Comparison of ENCODE assay signal across 17 cellular contexts in the genomic region with DNA sequence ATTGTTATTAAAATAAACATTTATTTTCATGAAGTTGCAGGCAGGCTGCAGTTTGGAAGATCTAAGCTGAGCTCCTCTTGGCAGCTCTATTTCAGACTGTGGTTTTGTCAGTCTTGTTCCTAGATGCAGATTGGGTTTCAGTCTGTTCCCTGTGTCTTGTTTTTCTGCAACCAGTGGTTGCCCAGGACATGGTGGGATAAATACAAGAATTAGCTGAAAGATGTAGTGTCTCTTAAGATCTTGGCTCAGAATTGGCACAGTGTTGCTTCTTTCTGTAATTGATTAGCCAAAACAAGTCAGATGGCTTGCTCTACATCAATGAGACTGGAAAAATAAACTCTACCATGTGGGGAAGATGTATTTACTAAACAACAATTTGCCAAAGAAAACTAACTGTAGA.
DNase-seq lines count a peak whose midpoint lies in the region; ATAC-seq, FAIRE-seq and TF ChIP-seq lines count a peak whose summit lies in the region.
"Had no signal": no experiment of that assay in that cellular context is flagged by ENCODE, and none has a peak within 500 bp of the region (broad histone marks: within the 10 kb centered on the region; RNA-seq: fewer than 3 reads in every experiment).

No MANE protein-coding gene starts in this region.

- no peak overlapping the region for H3K4me2 ChIP-seq in A549
- H3K4me2 ChIP-seq: BLaER1 had no signal

- DNase-seq in A549 (ENCODE audit: low read depth in 1 of 2, low spot score in 1 of 2) (no peak), epithelial cell of proximal tubule (ENCODE audit: low read depth) (peak; percentile 94), fibroblast of peridontal ligament (ENCODE audit: extremely low read depth) (peak; percentile 87), myocyte (ENCODE audit: low read depth) (peak; percentile 56), psoas muscle (no peak), heart left ventricle (no peak), caudate nucleus (lab: John Stamatoyannopoulos, UW) (no peak)
- DNase-seq in activated CD4-positive, alpha-beta T cell treated with anti-CD3 and anti-CD28 coated beads, Interleukin-2, amount 50 U/mL, for 1 hour: no peak
- DNase-seq: AML-193, DMS79, GOT3, H9 had no signal

- no peak for TF ChIP-seq RAD21 in A549 (conservative IDR thresholded peaks at IDR 0.05 in 1 of 2, IDR thresholded peaks at IDR 0.05 in 1 of 2)

- H3K4me3 ChIP-seq in A549: no peak overlapping the region
- H3K4me3 ChIP-seq in epithelial cell of proximal tubule (ENCODE audit: low read depth, low read length): no peak overlapping the region
- no peak overlapping the region for H3K4me3 ChIP-seq in psoas muscle
- H3K4me3 ChIP-seq in heart left ventricle: no peak overlapping the region
- H3K4me3 ChIP-seq: BLaER1, GM12878 had no signal

- TF ChIP-seq CTCF in A549 (IDR thresholded peaks at IDR 0.05) (no peak), epithelial cell of proximal tubule (conservative IDR thresholded peaks at IDR 0.05; ENCODE audit: low read depth, low read length) (no peak), psoas muscle (IDR thresholded peaks at IDR 0.05) (no peak), heart left ventricle (IDR thresholded peaks at IDR 0.05) (no peak)

- POLR2A ChIA-PET in A549 (lab: Yijun Ruan, JAX): no interaction called here

- intact Hi-C loops in psoas muscle (cut with DNase I) (no loop called here), heart left ventricle (cut with DNase I) (no loop called here)

- H3K4me1 ChIP-seq in A549: peaks cover 40% of the 10 kb centered on the region
- H3K4me1 ChIP-seq in psoas muscle: no peaks in the 10 kb centered on the region
- H3K4me1 ChIP-seq in heart left ventricle: no peaks in the 10 kb centered on the region
- H3K4me1 ChIP-seq: BLaER1 had no signal

- H3K27ac ChIP-seq in A549 (peak overlapping the region; percentile 6 to 97; a peak in 3 of 6 replicates), psoas muscle (no peak overlapping the region), heart left ventricle (no peak overlapping the region), caudate nucleus (ENCODE audit: low read depth, low read length) (no peak overlapping the region)
- H3K27ac ChIP-seq: 22Rv1, BLaER1 had no signal

- H3K9me3 ChIP-seq in A549 (peaks cover 29% of the 10 kb centered on the region), psoas muscle (no peaks in the 10 kb centered on the region), heart left ventricle (no peaks in the 10 kb centered on the region)
- H3K9me3 ChIP-seq: BLaER1 had no signal

- no peak for FAIRE-seq in A549 (lab: Jason Lieb, UNC)
- FAIRE-seq: GM12878, GM18507, GM19239 had no signal

- ATAC-seq in A549 (no peak), psoas muscle (no peak), heart left ventricle (no peak)
- ATAC-seq: GM12878 had no signal

- TF ChIP-seq EP300 in A549 (IDR thresholded peaks at IDR 0.05): no peak

- CTCF ChIA-PET in A549 (lab: Yijun Ruan, JAX): interaction anchor here (0.8 kb wide), 1 partner anchor 256 kb away, joined by 3 read pairs; no protein-coding TSS in a partner anchor

- H3K27me3 ChIP-seq in psoas muscle (ENCODE audit: insufficient read depth in 3 of 3, low read length in 2 of 3) (no peaks in the 10 kb centered on the region), heart left ventricle (no peaks in the 10 kb centered on the region)
- H3K27me3 ChIP-seq: BLaER1 had no signal

- H3K36me3 ChIP-seq in psoas muscle (ENCODE audit: insufficient read depth in 1 of 2, low read depth in 1 of 2): no peaks in the 10 kb centered on the region
- no peaks in the 10 kb centered on the region for H3K36me3 ChIP-seq in heart left ventricle
- H3K36me3 ChIP-seq: BLaER1 had no signal

- TF ChIP-seq POLR2A in A549 (IDR thresholded peaks at IDR 0.05; ENCODE audit: low read length) (no peak), heart left ventricle (IDR thresholded peaks at IDR 0.05) (no peak)

TF ChIP-seq in A549, 52 proteins besides CTCF, POLR2A, EP300 and RAD21:
- TF ChIP-seq CBX2 (IDR thresholded peaks at IDR 0.05; ENCODE audit: borderline replicate concordance, low read depth): no peak
- no peak for TF ChIP-seq MYC (IDR thresholded peaks at IDR 0.05; ENCODE audit: borderline replicate concordance, low read length)
- TF ChIP-seq RNF2 (IDR thresholded peaks at IDR 0.05; ENCODE audit: borderline replicate concordance, low read depth): no peak
- TF ChIP-seq HOXB13 (CRISPR knock-in tag; IDR thresholded peaks at IDR 0.05; ENCODE audit: low read depth): no peak
- TF ChIP-seq, protein P1, sequence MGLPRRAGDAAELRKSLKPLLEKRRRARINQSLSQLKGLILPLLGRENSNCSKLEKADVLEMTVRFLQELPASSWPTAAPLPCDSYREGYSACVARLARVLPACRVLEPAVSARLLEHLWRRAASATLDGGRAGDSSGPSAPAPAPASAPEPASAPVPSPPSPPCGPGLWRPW (IDR thresholded peaks at IDR 0.05): no peak
- no peak for TF ChIP-seq CHD2 (IDR thresholded peaks at IDR 0.05; ENCODE audit: low read length, partially characterized antibody)
- no peak for TF ChIP-seq JUNB (IDR thresholded peaks at IDR 0.05)
- TF ChIP-seq EHF (CRISPR knock-in tag; IDR thresholded peaks at IDR 0.05): no peak
- no peak for TF ChIP-seq CBX8 (IDR thresholded peaks at IDR 0.05)
- no peak for TF ChIP-seq RARB (CRISPR knock-in tag; IDR thresholded peaks at IDR 0.05)
- TF ChIP-seq RFX5 (IDR thresholded peaks at IDR 0.05): no peak

Comparison
In these comparisons a context has a peak if more than half of its experiments do, and no peak if none do; other contexts are left out.
1. DNase-seq: peak in epithelial cell of proximal tubule (single experiment), fibroblast of peridontal ligament (single experiment) and myocyte (single experiment); none in A549 (0 of 2), psoas muscle (0 of 2), heart left ventricle (0 of 5), activated CD4-positive, alpha-beta T cell treated with anti-CD3 and anti-CD28 coated beads, Interleukin-2, amount 50 U/mL, for 1 hour (single experiment) and caudate nucleus (0 of 61).
2. H3K27ac ChIP-seq: peak in A549 (2 of 2); none in psoas muscle (single experiment), heart left ventricle (0 of 12) and caudate nucleus (single experiment).